In the genomic region with DNA sequence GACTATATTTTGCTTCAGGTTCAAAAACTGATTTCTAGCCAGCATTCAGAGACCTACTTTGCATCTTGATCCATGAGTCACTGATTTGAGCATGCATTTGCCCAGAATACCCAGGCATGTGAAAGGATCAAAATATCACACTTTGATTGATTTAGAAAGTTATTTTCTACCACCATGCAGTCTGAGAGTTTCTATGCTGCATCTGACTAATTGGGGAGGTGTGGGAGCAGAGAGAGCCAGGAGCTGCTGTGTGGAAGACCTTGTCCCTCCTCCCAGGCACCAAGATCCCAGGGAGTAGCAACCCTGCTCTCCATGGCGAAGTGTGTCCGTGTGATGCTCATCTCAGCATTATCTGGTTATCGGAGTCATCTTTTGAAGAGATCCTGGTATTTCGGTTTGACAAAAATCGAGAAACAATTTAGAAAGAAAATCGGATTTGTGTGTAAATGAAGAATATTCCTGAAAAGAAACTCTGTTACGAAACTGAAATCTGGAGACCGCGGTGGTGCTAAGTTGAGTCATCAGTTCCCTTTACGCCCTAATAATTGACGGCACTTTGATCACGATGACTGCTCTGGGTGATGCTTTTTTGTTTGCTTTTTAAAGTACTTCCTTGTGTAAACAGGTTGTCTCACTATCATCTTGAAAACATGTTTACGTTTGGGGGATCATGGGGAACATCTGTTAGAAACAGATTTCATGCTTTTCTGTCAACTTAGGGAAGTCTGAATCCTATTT, we compare ENCODE assay signal across 9 cellular contexts.
DNase-seq lines count a peak whose midpoint lies in the region; ATAC-seq, FAIRE-seq and TF ChIP-seq lines count a peak whose summit lies in the region.
"Had no signal": no experiment of that assay in that cellular context is flagged by ENCODE, and none has a peak within 500 bp of the region (broad histone marks: within the 10 kb centered on the region; RNA-seq: fewer than 3 reads in every experiment).

No MANE protein-coding gene starts in this region.

- no peak overlapping the region for H3K4me3 Mint-ChIP-seq in osteocyte (ENCODE audit: unreplicated experiment)

- H3K4me1 Mint-ChIP-seq in osteocyte (ENCODE audit: unreplicated experiment) = no peaks in the 10 kb centered on the region

- no peaks in the 10 kb centered on the region for H3K36me3 Mint-ChIP-seq in osteocyte (ENCODE audit: unreplicated experiment)

- no peak for FAIRE-seq in small intestine (lab: Jason Lieb, UNC)

- no peak overlapping the region for H4K91ac ChIP-seq in mesenchymal stem cell (ENCODE audit: low read length)

- H2AFZ ChIP-seq in SK-N-SH (ENCODE audit: low read depth) (no peak overlapping the region), PC-3 (ENCODE audit: low read length) (no peak overlapping the region), mesenchymal stem cell (ENCODE audit: low read depth, low read length) (no peak overlapping the region)

- H3K9me2 ChIP-seq in SK-N-SH (no peaks in the 10 kb centered on the region), PC-3 (replicated peaks; ENCODE audit: low read length) (no peaks in the 10 kb centered on the region)

- H3K79me2 ChIP-seq in SK-N-SH (ENCODE audit: insufficient read depth) (no peaks in the 10 kb centered on the region), PC-3 (ENCODE audit: low read length) (no peaks in the 10 kb centered on the region)

- no peak overlapping the region for H4K8ac ChIP-seq in mesenchymal stem cell (ENCODE audit: low read length)

- H3K4ac ChIP-seq in mesenchymal stem cell (ENCODE audit: low read depth in 1 of 2, low read length in 2 of 2) = no peak overlapping the region

- H3K4me1 ChIP-seq in SK-N-SH (ENCODE audit: control insufficient read depth in 1 of 2, insufficient read depth in 2 of 2, low read depth in 1 of 2, low read length in 1 of 2) (no peaks in the 10 kb centered on the region; a peak in 1 of 4 replicates), PC-3 (ENCODE audit: insufficient read depth, low read length) (peaks cover 1% of the 10 kb centered on the region), mesenchymal stem cell (ENCODE audit: control insufficient read depth, insufficient read depth, low read depth, low read length) (peaks cover 2% of the 10 kb centered on the region), small intestine (ENCODE audit: control insufficient read depth in 2 of 2, insufficient read depth in 1 of 2, low read depth in 1 of 2, low read length in 1 of 2) (no peaks in the 10 kb centered on the region), aorta (ENCODE audit: control insufficient read depth in 1 of 2, insufficient read depth in 2 of 2, low read length in 2 of 2) (peaks cover 0 to 8% of the 10 kb centered on the region in 2 donors)
- H3K4me1 ChIP-seq: BLaER1 had no signal

- no peaks in the 10 kb centered on the region for H4K20me1 ChIP-seq in SK-N-SH (ENCODE audit: insufficient read depth)
- no peaks in the 10 kb centered on the region for H4K20me1 ChIP-seq in PC-3 (ENCODE audit: low read length)

- H3K27ac ChIP-seq in SK-N-SH (ENCODE audit: low read depth in 2 of 2, low read length in 1 of 2) = no peak overlapping the region
- H3K27ac ChIP-seq in PC-3 (ENCODE audit: low read length) = no peak overlapping the region
- no peak overlapping the region for H3K27ac ChIP-seq in mesenchymal stem cell (ENCODE audit: low read length, poor library complexity, severe bottlenecking)
- no peak overlapping the region for H3K27ac ChIP-seq in small intestine (ENCODE audit: low read depth in 1 of 2, low read length in 1 of 2)
- H3K27ac ChIP-seq in aorta (ENCODE audit: low read depth in 1 of 2, low read length in 2 of 2) = no peak overlapping the region
- H3K27ac ChIP-seq: BLaER1 had no signal

- TF ChIP-seq EP300 in SK-N-SH (IDR thresholded peaks at IDR 0.05; ENCODE audit: borderline replicate concordance in 1 of 2, low read depth in 1 of 2, low read length in 1 of 2) = no peak

- no peak overlapping the region for H2BK15ac ChIP-seq in mesenchymal stem cell (ENCODE audit: low read depth, poor library complexity, severe bottlenecking)

- POLR2A ChIA-PET in SK-N-SH (lab: Yijun Ruan, JAX) = no interaction called here
- POLR2A ChIA-PET in PC-3 (lab: Charles Lee; ENCODE audit: unreplicated experiment) = no interaction called here

- H3K27ac Mint-ChIP-seq in osteocyte (ENCODE audit: unreplicated experiment) = no peak overlapping the region

- no peak for DNase-seq in SK-N-SH
- peak; percentile 8 for DNase-seq in PC-3
- peak; percentile 54 for DNase-seq in mesenchymal stem cell
- DNase-seq in osteocyte (ENCODE audit: extremely low spot score, unreplicated experiment) = no peak
- DNase-seq in small intestine = no peak
- no peak for DNase-seq in aorta

- H3K27me3 ChIP-seq in SK-N-SH (ENCODE audit: insufficient read depth) = no peaks in the 10 kb centered on the region
- no peaks in the 10 kb centered on the region for H3K27me3 ChIP-seq in PC-3 (ENCODE audit: low read length)
- H3K27me3 ChIP-seq in mesenchymal stem cell (ENCODE audit: control insufficient read depth in 1 of 2, insufficient read depth in 1 of 2, low read length in 2 of 2) = no peaks in the 10 kb centered on the region
- H3K27me3 ChIP-seq in small intestine (ENCODE audit: control insufficient read depth in 2 of 2, insufficient read depth in 2 of 2, low read length in 2 of 2) = no peaks in the 10 kb centered on the region
- no peaks in the 10 kb centered on the region for H3K27me3 ChIP-seq in aorta (ENCODE audit: control insufficient read depth in 1 of 2, insufficient read depth in 2 of 2, low read length in 1 of 2)
- H3K27me3 ChIP-seq: BLaER1 had no signal

- H3K23ac ChIP-seq in mesenchymal stem cell (ENCODE audit: low read length in 2 of 2) = no peak overlapping the region

- ATAC-seq in SK-N-SH treated with all-trans-retinoic acid at 6 μM for 48 hours = no peak
- peak; percentile 77 for ATAC-seq in HG02852 (IDR thresholded peaks at IDR 0.05; ENCODE audit: unreplicated experiment)
- no peak for ATAC-seq in PC-3
- ATAC-seq in aorta (ENCODE audit: low FRiP score) = no peak

- H2AK5ac ChIP-seq in mesenchymal stem cell (ENCODE audit: low read length, severe bottlenecking) = no peak overlapping the region

- 82% methylated on average over 13 of the region's 13 CpGs for WGBS in SK-N-SH (ENCODE audit: low lambda C conversion rate)
- WGBS in mesenchymal stem cell = 50% methylated on average over 13 of the region's 13 CpGs
- 51 to 64% (median 54%) methylated on average over 13 of the region's 13 CpGs for WGBS in small intestine, 3 donors
- 89 to 91% methylated on average over 13 of the region's 13 CpGs for WGBS in aorta, 2 donors

- no peak for TF ChIP-seq RAD21 in SK-N-SH (IDR thresholded peaks at IDR 0.05; ENCODE audit: low read length)

- H2BK120ac ChIP-seq in mesenchymal stem cell (ENCODE audit: low read depth, low read length) = no peak overlapping the region

- H3K4me3 ChIP-seq in SK-N-SH (ENCODE audit: low read depth in 2 of 2, low read length in 1 of 2) = no peak overlapping the region
- H3K4me3 ChIP-seq in PC-3 (ENCODE audit: low read length) = no peak overlapping the region
- H3K4me3 ChIP-seq in mesenchymal stem cell (ENCODE audit: insufficient read depth in 1 of 2, low read depth in 1 of 2, low read length in 2 of 2) = no peak overlapping the region
- H3K4me3 ChIP-seq in small intestine (ENCODE audit: low read depth in 1 of 2, low read length in 2 of 2) = no peak overlapping the region
- no peak overlapping the region for H3K4me3 ChIP-seq in aorta (ENCODE audit: low read length in 2 of 2)
- H3K4me3 ChIP-seq: BLaER1 had no signal

- H2BK5ac ChIP-seq in mesenchymal stem cell (ENCODE audit: low read depth, low read length, poor library complexity, severe bottlenecking) = no peak overlapping the region

- H3K9ac ChIP-seq in SK-N-SH (no peak overlapping the region), PC-3 (ENCODE audit: low read length) (no peak overlapping the region), mesenchymal stem cell (ENCODE audit: low read length) (no peak overlapping the region)
- H3K9ac ChIP-seq: BLaER1 had no signal

- intact Hi-C loops in PC-3 (cut with micrococcal nuclease) (no loop called here), aorta (cut with DNase I) (no loop called here)

- peaks cover 10% of the 10 kb centered on the region for H3K27me3 Mint-ChIP-seq in osteocyte (ENCODE audit: unreplicated experiment)

- TF ChIP-seq CTCF in SK-N-SH (IDR thresholded peaks at IDR 0.05) = no peak
- TF ChIP-seq CTCF in PC-3 (conservative IDR thresholded peaks at IDR 0.05; ENCODE audit: low read depth, low read length) = no peak
- TF ChIP-seq CTCF in osteocyte (IDR thresholded peaks at IDR 0.05) = no peak

- H3K9me3 Mint-ChIP-seq in osteocyte (ENCODE audit: unreplicated experiment) = peaks cover 6% of the 10 kb centered on the region

- no TSS peak for BruUV-seq in PC-3 (replicated peaks; lab: Mats Ljungman, UMichigan)

- peaks cover 10% of the 10 kb centered on the region for H3F3A ChIP-seq in SK-N-SH (replicated peaks; ENCODE audit: insufficient read depth)
- no peaks in the 10 kb centered on the region for H3F3A ChIP-seq in PC-3 (ENCODE audit: low read length, unreplicated experiment)

- no peak overlapping the region for H2BK12ac ChIP-seq in mesenchymal stem cell (ENCODE audit: low read length in 2 of 2)

- CTCF ChIA-PET in SK-N-SH (lab: Yijun Ruan, JAX) (interaction anchor here (0.7 kb wide), 1 partner anchor 101 kb away, joined by 3 read pairs; no protein-coding TSS in a partner anchor), PC-3 (lab: Charles Lee) (no interaction called here)

- no peaks in the 10 kb centered on the region for H3K79me1 ChIP-seq in mesenchymal stem cell (replicated peaks; ENCODE audit: low read length, poor library complexity, severe bottlenecking)

- no peak overlapping the region for H3K18ac ChIP-seq in mesenchymal stem cell (ENCODE audit: low read depth in 1 of 2, low read length in 2 of 2)

- no peaks in the 10 kb centered on the region for H3K9me3 ChIP-seq in SK-N-SH
- H3K9me3 ChIP-seq in PC-3 (ENCODE audit: low read length) = no peaks in the 10 kb centered on the region
- no peaks in the 10 kb centered on the region for H3K9me3 ChIP-seq in mesenchymal stem cell (ENCODE audit: control insufficient read depth, low read length)
- no peaks in the 10 kb centered on the region for H3K9me3 ChIP-seq in small intestine (ENCODE audit: control insufficient read depth, low read depth)
- no peaks in the 10 kb centered on the region for H3K9me3 ChIP-seq in aorta (ENCODE audit: control insufficient read depth, low read length)
- H3K9me3 ChIP-seq: BLaER1 had no signal

- H3K36me3 ChIP-seq in SK-N-SH (replicated peaks in 1 of 2; ENCODE audit: control insufficient read depth in 1 of 2, insufficient read depth in 2 of 2, low read length in 1 of 2) = no peaks in the 10 kb centered on the region
- H3K36me3 ChIP-seq in PC-3 (ENCODE audit: low read depth, low read length) = no peaks in the 10 kb centered on the region
- no peaks in the 10 kb centered on the region for H3K36me3 ChIP-seq in mesenchymal stem cell (ENCODE audit: control insufficient read depth in 1 of 2, insufficient read depth in 2 of 2, low read depth in 1 of 2, low read length in 2 of 2)
- H3K36me3 ChIP-seq in small intestine (ENCODE audit: control insufficient read depth in 2 of 2, insufficient read depth in 2 of 2, low read length in 2 of 2) = no peaks in the 10 kb centered on the region
- no peaks in the 10 kb centered on the region for H3K36me3 ChIP-seq in aorta (ENCODE audit: control insufficient read depth in 1 of 2, insufficient read depth in 2 of 2, low read length in 1 of 2)

- H3K14ac ChIP-seq in mesenchymal stem cell (ENCODE audit: low read length in 2 of 2) = no peak overlapping the region

- H3K4me2 ChIP-seq in SK-N-SH = no peak overlapping the region
- no peak overlapping the region for H3K4me2 ChIP-seq in PC-3 (ENCODE audit: low read length)
- H3K4me2 ChIP-seq in mesenchymal stem cell (ENCODE audit: low read length, poor library complexity, severe bottlenecking) = no peak overlapping the region
- H3K4me2 ChIP-seq: BLaER1 had no signal

Comparison
In these comparisons a context has a peak if more than half of its experiments do, and no peak if none do; other contexts are left out.
1. DNase-seq: peak in PC-3 (single experiment) and mesenchymal stem cell (single experiment); none in SK-N-SH (single experiment), osteocyte (single experiment), small intestine (single experiment) and aorta (0 of 2).